8 cellular contexts compared by ENCODE assay signal in genomic region chr12:39272934-39273770, GRCh38.
DNase-seq lines count a peak whose midpoint lies in the region; ATAC-seq lines count a peak whose summit lies in the region.

No MANE protein-coding gene starts in this region.

- DNase-seq in D341Med (ENCODE audit: low spot score): peak; percentile 48
- DNase-seq in NCI-H2171 (lab: John Stamatoyannopoulos, UW): peak; percentile 6
- peak; percentile 28 for DNase-seq in amniotic epithelial cell (ENCODE audit: low read depth)
- peak; percentile 32 for DNase-seq in iPS-NIHi7 (ENCODE audit: extremely low spot score)
- DNase-seq in stromal cell of bone marrow (ENCODE audit: low read depth): peak; percentile 18
- DNase-seq in activated CD4-positive, CD25-positive, alpha-beta regulatory T cell (lab: John Stamatoyannopoulos, UW): no peak

- ATAC-seq in GM19455 (IDR thresholded peaks at IDR 0.05; ENCODE audit: unreplicated experiment): peak; percentile 59
- no peak for ATAC-seq in GM19324 (IDR thresholded peaks at IDR 0.05; ENCODE audit: low FRiP score, unreplicated experiment)

Comparison
In these comparisons a context has a peak if more than half of its experiments do, and no peak if none do; other contexts are left out.
1. DNase-seq: peak in D341Med (single experiment), NCI-H2171 (single experiment), amniotic epithelial cell (single experiment), iPS-NIHi7 (single experiment) and stromal cell of bone marrow (single experiment); none in activated CD4-positive, CD25-positive, alpha-beta regulatory T cell (0 of 4).